Comparison of ENCODE assay signal across 1 cellular context in the genomic region with DNA sequence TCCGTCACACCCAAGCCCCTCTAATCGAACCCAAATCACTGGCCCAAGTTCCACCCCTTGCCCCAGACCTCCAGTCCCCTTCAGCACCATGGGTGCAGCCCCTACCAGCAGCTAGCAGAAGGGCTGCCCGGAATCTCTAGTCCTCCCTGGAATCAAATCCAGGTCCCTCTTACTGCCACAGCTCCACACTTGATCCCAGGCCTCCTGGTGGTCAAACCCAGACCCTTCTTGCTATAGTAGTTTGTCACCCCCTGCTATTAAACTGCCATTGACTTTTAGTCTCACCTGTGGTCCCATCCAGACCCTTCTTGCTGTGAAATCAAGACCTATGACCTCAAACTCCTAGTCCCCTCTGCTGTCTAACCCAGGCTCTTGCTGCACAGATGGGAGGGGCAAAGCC.
TF ChIP-seq lines count a peak whose summit lies in the region.

No MANE protein-coding gene starts in this region.

TF ChIP-seq in HepG2, 621 proteins besides CTCF, POLR2A, EP300 and RAD21:
- TF ChIP-seq ZNF558 (CRISPR knock-in tag; IDR thresholded peaks at IDR 0.05; ENCODE audit: borderline replicate concordance): no peak
- no peak for TF ChIP-seq PRMT3 (CRISPR knock-in tag; IDR thresholded peaks at IDR 0.05; ENCODE audit: borderline replicate concordance, low read depth)
- TF ChIP-seq, protein P1, sequence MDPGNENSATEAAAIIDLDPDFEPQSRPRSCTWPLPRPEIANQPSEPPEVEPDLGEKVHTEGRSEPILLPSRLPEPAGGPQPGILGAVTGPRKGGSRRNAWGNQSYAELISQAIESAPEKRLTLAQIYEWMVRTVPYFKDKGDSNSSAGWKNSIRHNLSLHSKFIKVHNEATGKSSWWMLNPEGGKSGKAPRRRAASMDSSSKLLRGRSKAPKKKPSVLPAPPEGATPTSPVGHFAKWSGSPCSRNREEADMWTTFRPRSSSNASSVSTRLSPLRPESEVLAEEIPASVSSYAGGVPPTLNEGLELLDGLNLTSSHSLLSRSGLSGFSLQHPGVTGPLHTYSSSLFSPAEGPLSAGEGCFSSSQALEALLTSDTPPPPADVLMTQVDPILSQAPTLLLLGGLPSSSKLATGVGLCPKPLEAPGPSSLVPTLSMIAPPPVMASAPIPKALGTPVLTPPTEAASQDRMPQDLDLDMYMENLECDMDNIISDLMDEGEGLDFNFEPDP (CRISPR knock-in tag; conservative IDR thresholded peaks at IDR 0.05): no peak
- TF ChIP-seq ZNF12 (CRISPR knock-in tag; IDR thresholded peaks at IDR 0.05): no peak
- TF ChIP-seq ZNF772 (CRISPR knock-in tag; IDR thresholded peaks at IDR 0.05): no peak
- TF ChIP-seq, protein P2, sequence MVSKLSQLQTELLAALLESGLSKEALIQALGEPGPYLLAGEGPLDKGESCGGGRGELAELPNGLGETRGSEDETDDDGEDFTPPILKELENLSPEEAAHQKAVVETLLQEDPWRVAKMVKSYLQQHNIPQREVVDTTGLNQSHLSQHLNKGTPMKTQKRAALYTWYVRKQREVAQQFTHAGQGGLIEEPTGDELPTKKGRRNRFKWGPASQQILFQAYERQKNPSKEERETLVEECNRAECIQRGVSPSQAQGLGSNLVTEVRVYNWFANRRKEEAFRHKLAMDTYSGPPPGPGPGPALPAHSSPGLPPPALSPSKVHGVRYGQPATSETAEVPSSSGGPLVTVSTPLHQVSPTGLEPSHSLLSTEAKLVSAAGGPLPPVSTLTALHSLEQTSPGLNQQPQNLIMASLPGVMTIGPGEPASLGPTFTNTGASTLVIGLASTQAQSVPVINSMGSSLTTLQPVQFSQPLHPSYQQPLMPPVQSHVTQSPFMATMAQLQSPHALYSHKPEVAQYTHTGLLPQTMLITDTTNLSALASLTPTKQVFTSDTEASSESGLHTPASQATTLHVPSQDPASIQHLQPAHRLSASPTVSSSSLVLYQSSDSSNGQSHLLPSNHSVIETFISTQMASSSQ (IDR thresholded peaks at IDR 0.05; ENCODE audit: low read depth): no peak
- TF ChIP-seq, protein P2 (CRISPR knock-in tag; IDR thresholded peaks at IDR 0.05; ENCODE audit: borderline replicate concordance): no peak
- TF ChIP-seq, protein P3, sequence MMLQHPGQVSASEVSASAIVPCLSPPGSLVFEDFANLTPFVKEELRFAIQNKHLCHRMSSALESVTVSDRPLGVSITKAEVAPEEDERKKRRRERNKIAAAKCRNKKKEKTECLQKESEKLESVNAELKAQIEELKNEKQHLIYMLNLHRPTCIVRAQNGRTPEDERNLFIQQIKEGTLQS (CRISPR knock-in tag; IDR thresholded peaks at IDR 0.05): no peak
- TF ChIP-seq EED (CRISPR knock-in tag; IDR thresholded peaks at IDR 0.05): no peak
- TF ChIP-seq ZBTB1 (CRISPR knock-in tag; IDR thresholded peaks at IDR 0.05; ENCODE audit: borderline replicate concordance): no peak
- TF ChIP-seq, protein P4, sequence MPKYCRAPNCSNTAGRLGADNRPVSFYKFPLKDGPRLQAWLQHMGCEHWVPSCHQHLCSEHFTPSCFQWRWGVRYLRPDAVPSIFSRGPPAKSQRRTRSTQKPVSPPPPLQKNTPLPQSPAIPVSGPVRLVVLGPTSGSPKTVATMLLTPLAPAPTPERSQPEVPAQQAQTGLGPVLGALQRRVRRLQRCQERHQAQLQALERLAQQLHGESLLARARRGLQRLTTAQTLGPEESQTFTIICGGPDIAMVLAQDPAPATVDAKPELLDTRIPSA (CRISPR knock-in tag; IDR thresholded peaks at IDR 0.05; ENCODE audit: borderline replicate concordance): no peak
- no peak for TF ChIP-seq ZNF747 (CRISPR knock-in tag; IDR thresholded peaks at IDR 0.05; ENCODE audit: borderline replicate concordance)
- TF ChIP-seq PHB2 (IDR thresholded peaks at IDR 0.05; ENCODE audit: partially characterized antibody): no peak
- TF ChIP-seq ATF7 (IDR thresholded peaks at IDR 0.05): no peak
- TF ChIP-seq ATF7 (CRISPR knock-in tag; IDR thresholded peaks at IDR 0.05): no peak
